In the genomic region with DNA sequence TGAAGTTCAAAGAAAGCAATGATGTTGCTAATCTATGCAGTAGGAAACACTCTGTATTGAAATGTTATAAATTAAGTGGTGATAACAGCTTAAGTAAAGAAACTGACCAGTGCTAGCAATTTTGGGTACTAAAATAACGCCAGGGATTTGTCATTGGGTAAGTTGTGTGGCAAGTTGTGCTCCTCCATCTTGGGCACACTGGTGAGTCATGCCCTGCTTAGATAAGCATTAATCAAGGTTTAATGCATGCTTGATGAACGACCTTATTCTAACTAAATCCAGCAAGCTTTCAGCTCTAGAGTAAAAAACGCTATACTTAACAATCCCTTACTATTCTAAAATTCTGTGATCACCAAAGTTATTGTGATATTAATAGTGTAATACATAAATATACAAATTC, we compare ENCODE assay signal across 1 cellular context.
TF ChIP-seq lines count a peak whose summit lies in the region.

No MANE protein-coding gene starts in this region.

TF ChIP-seq in SK-N-SH treated with all-trans-retinoic acid at 6 μM for 48 hours, 23 proteins besides CTCF, POLR2A, EP300 and RAD21 (continued from another document):
- TF ChIP-seq GLIS3 (CRISPR knock-in tag; IDR thresholded peaks at IDR 0.05), result no peak
